ENCODE assay signal across 27 cellular contexts in genomic region chr1:9746651-9747050, GRCh38.
"Had no signal": no experiment of that assay in that cellular context is flagged by ENCODE, and none has a peak within 500 bp of the region (broad histone marks: within the 10 kb centered on the region; RNA-seq: fewer than 3 reads in every experiment).

No MANE protein-coding gene starts in this region.

- H3K27me3 Mint-ChIP-seq: activated B cell treated with CpG ODN at 0.5 μM for 24 hours; activated CD4-positive, alpha-beta T cell treated with anti-CD3 and anti-CD28 coated beads for 36 hours; activated naive CD8-positive, alpha-beta T cell treated with anti-CD3 and anti-CD28 coated beads for 36 hours; effector memory CD8-positive, alpha-beta T cell; stimulated activated memory B cell treated with anti-CD40 and anti-IgM and Interleukin-4, amounts not matched to agents 10 μg/mL and 1 μg/mL and 100 μg/mL, for 72 hours; stimulated activated naive CD8-positive, alpha-beta T cell treated with anti-CD3 and anti-CD28 coated beads, Interleukin-15, amount 100 ng/mL, for 72 hours had no signal

- H3K79me2 ChIP-seq: hepatocyte had no signal

- H3K27ac ChIP-seq: brain microvascular endothelial cell, coronary artery, gastroesophageal sphincter, hepatocyte, sigmoid colon, thyroid gland, upper lobe of left lung had no signal

- H3K4me3 ChIP-seq: coronary artery, dorsolateral prefrontal cortex, gastroesophageal sphincter, hepatocyte, sigmoid colon, thyroid gland, upper lobe of left lung had no signal

- H3K4me1 Mint-ChIP-seq: activated B cell treated with CpG ODN at 0.5 μM for 24 hours; activated CD4-positive, alpha-beta T cell treated with anti-CD3 and anti-CD28 coated beads for 36 hours; activated naive CD8-positive, alpha-beta T cell treated with anti-CD3 and anti-CD28 coated beads for 36 hours; nephron; stimulated activated naive CD8-positive, alpha-beta T cell treated with anti-CD3 and anti-CD28 coated beads, Interleukin-15, amount 100 ng/mL, for 72 hours had no signal

- H3K4me3 Mint-ChIP-seq: activated B cell treated with CpG ODN at 0.5 μM for 24 hours; activated CD4-positive, alpha-beta T cell treated with anti-CD3 and anti-CD28 coated beads for 36 hours; activated naive CD4-positive, alpha-beta T cell treated with anti-CD3 and anti-CD28 coated beads for 36 hours; activated naive CD8-positive, alpha-beta T cell treated with anti-CD3 and anti-CD28 coated beads for 36 hours; effector memory CD8-positive, alpha-beta T cell; nephron; stimulated activated memory B cell treated with anti-CD40 and anti-IgM and Interleukin-4, amounts not matched to agents 10 μg/mL and 1 μg/mL and 100 μg/mL, for 72 hours; stimulated activated naive CD8-positive, alpha-beta T cell treated with anti-CD3 and anti-CD28 coated beads, Interleukin-15, amount 100 ng/mL, for 72 hours had no signal

- ATAC-seq: activated CD4-positive, alpha-beta T cell treated with anti-CD3 and anti-CD28 coated beads for 36 hours; effector memory CD8-positive, alpha-beta T cell; gastroesophageal sphincter; left ventricle myocardium superior; stimulated activated memory B cell treated with anti-CD40 and anti-IgM and Interleukin-4, amounts not matched to agents 10 μg/mL and 1 μg/mL and 100 μg/mL, for 72 hours; stimulated activated naive CD8-positive, alpha-beta T cell treated with anti-CD3 and anti-CD28 coated beads, Interleukin-15, amount 100 ng/mL, for 72 hours had no signal

- H3K4me1 ChIP-seq: gastroesophageal sphincter, sigmoid colon, thyroid gland, upper lobe of left lung had no signal

- H3K27me3 ChIP-seq: brain microvascular endothelial cell, dorsolateral prefrontal cortex, gastroesophageal sphincter, hepatocyte, sigmoid colon, thyroid gland, upper lobe of left lung had no signal

- H3K9me3 ChIP-seq: gastroesophageal sphincter, sigmoid colon, thyroid gland, upper lobe of left lung had no signal

- H3K9me3 Mint-ChIP-seq: activated B cell treated with CpG ODN at 0.5 μM for 24 hours; activated naive CD4-positive, alpha-beta T cell treated with anti-CD3 and anti-CD28 coated beads for 36 hours; activated naive CD8-positive, alpha-beta T cell treated with anti-CD3 and anti-CD28 coated beads for 36 hours; effector memory CD8-positive, alpha-beta T cell; nephron; stimulated activated memory B cell treated with anti-CD40 and anti-IgM and Interleukin-4, amounts not matched to agents 10 μg/mL and 1 μg/mL and 100 μg/mL, for 72 hours; stimulated activated naive CD8-positive, alpha-beta T cell treated with anti-CD3 and anti-CD28 coated beads, Interleukin-15, amount 100 ng/mL, for 72 hours had no signal

- H3K27ac Mint-ChIP-seq: activated B cell treated with CpG ODN at 0.5 μM for 24 hours; activated CD4-positive, alpha-beta T cell treated with anti-CD3 and anti-CD28 coated beads for 36 hours; activated naive CD4-positive, alpha-beta T cell treated with anti-CD3 and anti-CD28 coated beads for 36 hours; activated naive CD8-positive, alpha-beta T cell treated with anti-CD3 and anti-CD28 coated beads for 36 hours; nephron; stimulated activated memory B cell treated with anti-CD40 and anti-IgM and Interleukin-4, amounts not matched to agents 10 μg/mL and 1 μg/mL and 100 μg/mL, for 72 hours; stimulated activated naive CD8-positive, alpha-beta T cell treated with anti-CD3 and anti-CD28 coated beads, Interleukin-15, amount 100 ng/mL, for 72 hours had no signal

- H3K4me2 ChIP-seq: hepatocyte had no signal

- DNase-seq: activated B cell treated with CpG ODN at 0.5 μM for 24 hours; activated CD4-positive, alpha-beta T cell treated with anti-CD3 and anti-CD28 coated beads for 36 hours; activated CD4-positive, alpha-beta T cell treated with anti-CD3 and anti-CD28 coated beads, Interleukin-2, amount 50 U/mL, for 4 hours; activated effector memory CD4-positive, alpha-beta T cell treated with anti-CD3 and anti-CD28 coated beads, Interleukin-2, amount 50 U/mL, for 16 hours; activated naive CD4-positive, alpha-beta T cell treated with anti-CD3 and anti-CD28 coated beads for 36 hours; activated naive CD8-positive, alpha-beta T cell treated with anti-CD3 and anti-CD28 coated beads for 36 hours; amniotic stem cell; brain microvascular endothelial cell; dorsolateral prefrontal cortex; effector memory CD8-positive, alpha-beta T cell; erythroblast; islet precursor cell; left ventricle myocardium superior; mammary epithelial cell; retina; sigmoid colon; small intestine; stimulated activated CD4-positive, alpha-beta T cell treated with anti-CD3 and anti-CD28 coated beads, Interleukin-4, amount 100 ng/mL, for 24 hours; stimulated activated naive CD8-positive, alpha-beta T cell treated with anti-CD3 and anti-CD28 coated beads, Interleukin-15, amount 100 ng/mL, for 72 hours; T-helper 2 cell; thyroid gland had no signal

- H2AFZ ChIP-seq: hepatocyte had no signal
